ENCODE assay signal across 1 cellular context in genomic region chr7:45663167-45663921, GRCh38.
TF ChIP-seq lines count a peak whose summit lies in the region.

No MANE protein-coding gene starts in this region.

TF ChIP-seq in HepG2, 621 proteins besides CTCF, POLR2A, EP300 and RAD21 (continued from another document and continues in another):
- TF ChIP-seq ZNF512 (CRISPR knock-in tag; IDR thresholded peaks at IDR 0.05) (peak; percentile 91; the same call in 1 of the 2 replicates), TRIM24 (CRISPR knock-in tag; IDR thresholded peaks at IDR 0.05) (no peak), FOXC1 (CRISPR knock-in tag; IDR thresholded peaks at IDR 0.05; ENCODE audit: borderline replicate concordance) (no peak), MYC (CRISPR knock-in tag; IDR thresholded peaks at IDR 0.05; ENCODE audit: borderline replicate concordance) (no peak), ZNF331 (CRISPR knock-in tag; IDR thresholded peaks at IDR 0.05) (no peak), EZH2 (conservative IDR thresholded peaks at IDR 0.05; ENCODE audit: low read depth, low read length) (no peak), ZNF407 (CRISPR knock-in tag; IDR thresholded peaks at IDR 0.05; ENCODE audit: not compliant biosample characterization) (no peak), MLX (CRISPR knock-in tag; IDR thresholded peaks at IDR 0.05) (no peak), ZNF747 (CRISPR knock-in tag; IDR thresholded peaks at IDR 0.05; ENCODE audit: borderline replicate concordance) (no peak), ATM (IDR thresholded peaks at IDR 0.05; ENCODE audit: borderline replicate concordance) (no peak), ZMYM3 (CRISPR knock-in tag; IDR thresholded peaks at IDR 0.05) (no peak), ZNF678 (CRISPR knock-in tag; IDR thresholded peaks at IDR 0.05) (no peak), ZNF329 (CRISPR knock-in tag; IDR thresholded peaks at IDR 0.05; ENCODE audit: low read depth) (0 out of 2 replicates have a peak, but pooled peaks have one; percentile 29), ZBTB8A (CRISPR knock-in tag; IDR thresholded peaks at IDR 0.05; ENCODE audit: borderline replicate concordance, low read depth) (no peak), MED8 (CRISPR knock-in tag; IDR thresholded peaks at IDR 0.05; ENCODE audit: insufficient replicate concordance) (no peak), GTF3A (CRISPR knock-in tag; conservative IDR thresholded peaks at IDR 0.05) (no peak), STAT6 (CRISPR knock-in tag; IDR thresholded peaks at IDR 0.05; ENCODE audit: borderline replicate concordance) (no peak)
- TF ChIP-seq, protein P1, sequence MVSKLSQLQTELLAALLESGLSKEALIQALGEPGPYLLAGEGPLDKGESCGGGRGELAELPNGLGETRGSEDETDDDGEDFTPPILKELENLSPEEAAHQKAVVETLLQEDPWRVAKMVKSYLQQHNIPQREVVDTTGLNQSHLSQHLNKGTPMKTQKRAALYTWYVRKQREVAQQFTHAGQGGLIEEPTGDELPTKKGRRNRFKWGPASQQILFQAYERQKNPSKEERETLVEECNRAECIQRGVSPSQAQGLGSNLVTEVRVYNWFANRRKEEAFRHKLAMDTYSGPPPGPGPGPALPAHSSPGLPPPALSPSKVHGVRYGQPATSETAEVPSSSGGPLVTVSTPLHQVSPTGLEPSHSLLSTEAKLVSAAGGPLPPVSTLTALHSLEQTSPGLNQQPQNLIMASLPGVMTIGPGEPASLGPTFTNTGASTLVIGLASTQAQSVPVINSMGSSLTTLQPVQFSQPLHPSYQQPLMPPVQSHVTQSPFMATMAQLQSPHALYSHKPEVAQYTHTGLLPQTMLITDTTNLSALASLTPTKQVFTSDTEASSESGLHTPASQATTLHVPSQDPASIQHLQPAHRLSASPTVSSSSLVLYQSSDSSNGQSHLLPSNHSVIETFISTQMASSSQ (IDR thresholded peaks at IDR 0.05; ENCODE audit: low read depth): no peak
- TF ChIP-seq, protein P1 (CRISPR knock-in tag; IDR thresholded peaks at IDR 0.05; ENCODE audit: borderline replicate concordance): no peak
- TF ChIP-seq, protein P2, sequence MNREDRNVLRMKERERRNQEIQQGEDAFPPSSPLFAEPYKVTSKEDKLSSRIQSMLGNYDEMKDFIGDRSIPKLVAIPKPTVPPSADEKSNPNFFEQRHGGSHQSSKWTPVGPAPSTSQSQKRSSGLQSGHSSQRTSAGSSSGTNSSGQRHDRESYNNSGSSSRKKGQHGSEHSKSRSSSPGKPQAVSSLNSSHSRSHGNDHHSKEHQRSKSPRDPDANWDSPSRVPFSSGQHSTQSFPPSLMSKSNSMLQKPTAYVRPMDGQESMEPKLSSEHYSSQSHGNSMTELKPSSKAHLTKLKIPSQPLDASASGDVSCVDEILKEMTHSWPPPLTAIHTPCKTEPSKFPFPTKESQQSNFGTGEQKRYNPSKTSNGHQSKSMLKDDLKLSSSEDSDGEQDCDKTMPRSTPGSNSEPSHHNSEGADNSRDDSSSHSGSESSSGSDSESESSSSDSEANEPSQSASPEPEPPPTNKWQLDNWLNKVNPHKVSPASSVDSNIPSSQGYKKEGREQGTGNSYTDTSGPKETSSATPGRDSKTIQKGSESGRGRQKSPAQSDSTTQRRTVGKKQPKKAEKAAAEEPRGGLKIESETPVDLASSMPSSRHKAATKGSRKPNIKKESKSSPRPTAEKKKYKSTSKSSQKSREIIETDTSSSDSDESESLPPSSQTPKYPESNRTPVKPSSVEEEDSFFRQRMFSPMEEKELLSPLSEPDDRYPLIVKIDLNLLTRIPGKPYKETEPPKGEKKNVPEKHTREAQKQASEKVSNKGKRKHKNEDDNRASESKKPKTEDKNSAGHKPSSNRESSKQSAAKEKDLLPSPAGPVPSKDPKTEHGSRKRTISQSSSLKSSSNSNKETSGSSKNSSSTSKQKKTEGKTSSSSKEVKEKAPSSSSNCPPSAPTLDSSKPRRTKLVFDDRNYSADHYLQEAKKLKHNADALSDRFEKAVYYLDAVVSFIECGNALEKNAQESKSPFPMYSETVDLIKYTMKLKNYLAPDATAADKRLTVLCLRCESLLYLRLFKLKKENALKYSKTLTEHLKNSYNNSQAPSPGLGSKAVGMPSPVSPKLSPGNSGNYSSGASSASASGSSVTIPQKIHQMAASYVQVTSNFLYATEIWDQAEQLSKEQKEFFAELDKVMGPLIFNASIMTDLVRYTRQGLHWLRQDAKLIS (CRISPR knock-in tag; IDR thresholded peaks at IDR 0.05): no peak
- TF ChIP-seq, protein P3, sequence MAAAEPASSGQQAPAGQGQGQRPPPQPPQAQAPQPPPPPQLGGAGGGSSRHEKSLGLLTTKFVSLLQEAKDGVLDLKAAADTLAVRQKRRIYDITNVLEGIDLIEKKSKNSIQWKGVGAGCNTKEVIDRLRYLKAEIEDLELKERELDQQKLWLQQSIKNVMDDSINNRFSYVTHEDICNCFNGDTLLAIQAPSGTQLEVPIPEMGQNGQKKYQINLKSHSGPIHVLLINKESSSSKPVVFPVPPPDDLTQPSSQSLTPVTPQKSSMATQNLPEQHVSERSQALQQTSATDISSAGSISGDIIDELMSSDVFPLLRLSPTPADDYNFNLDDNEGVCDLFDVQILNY (CRISPR knock-in tag; conservative IDR thresholded peaks at IDR 0.05): no peak
- TF ChIP-seq, protein P4, sequence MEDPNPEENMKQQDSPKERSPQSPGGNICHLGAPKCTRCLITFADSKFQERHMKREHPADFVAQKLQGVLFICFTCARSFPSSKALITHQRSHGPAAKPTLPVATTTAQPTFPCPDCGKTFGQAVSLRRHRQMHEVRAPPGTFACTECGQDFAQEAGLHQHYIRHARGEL (CRISPR knock-in tag; IDR thresholded peaks at IDR 0.05): no peak
- TF ChIP-seq, protein P5, sequence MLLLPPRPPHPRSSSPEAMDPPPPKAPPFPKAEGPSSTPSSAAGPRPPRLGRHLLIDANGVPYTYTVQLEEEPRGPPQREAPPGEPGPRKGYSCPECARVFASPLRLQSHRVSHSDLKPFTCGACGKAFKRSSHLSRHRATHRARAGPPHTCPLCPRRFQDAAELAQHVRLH (CRISPR knock-in tag; IDR thresholded peaks at IDR 0.05; ENCODE audit: borderline replicate concordance, low read depth): 0 out of 2 replicates have a peak, but pooled peaks have one; percentile 26
- TF ChIP-seq, protein P6, sequence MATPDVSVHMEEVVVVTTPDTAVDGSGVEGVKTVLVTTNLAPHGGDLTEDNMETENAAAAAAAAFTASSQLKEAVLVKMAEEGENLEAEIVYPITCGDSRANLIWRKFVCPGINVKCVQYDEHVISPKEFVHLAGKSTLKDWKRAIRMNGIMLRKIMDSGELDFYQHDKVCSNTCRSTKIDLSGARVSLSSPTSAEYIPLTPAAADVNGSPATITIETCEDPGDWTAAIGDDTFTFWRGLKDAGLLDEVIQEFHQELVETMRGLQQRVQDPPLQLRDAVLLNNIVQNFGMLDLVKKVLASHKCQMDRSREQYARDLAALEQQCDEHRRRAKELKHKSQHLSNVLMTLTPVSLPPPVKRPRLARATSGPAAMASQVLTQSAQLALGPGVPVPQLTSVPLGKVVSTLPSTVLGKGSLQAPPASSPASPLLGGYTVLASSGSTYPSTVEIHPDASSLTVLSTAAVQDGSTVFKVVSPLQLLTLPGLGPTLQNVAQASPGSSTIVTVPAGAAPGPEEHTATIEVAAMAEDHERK (CRISPR knock-in tag; IDR thresholded peaks at IDR 0.05; ENCODE audit: low read depth): no peak
- TF ChIP-seq, protein P7, sequence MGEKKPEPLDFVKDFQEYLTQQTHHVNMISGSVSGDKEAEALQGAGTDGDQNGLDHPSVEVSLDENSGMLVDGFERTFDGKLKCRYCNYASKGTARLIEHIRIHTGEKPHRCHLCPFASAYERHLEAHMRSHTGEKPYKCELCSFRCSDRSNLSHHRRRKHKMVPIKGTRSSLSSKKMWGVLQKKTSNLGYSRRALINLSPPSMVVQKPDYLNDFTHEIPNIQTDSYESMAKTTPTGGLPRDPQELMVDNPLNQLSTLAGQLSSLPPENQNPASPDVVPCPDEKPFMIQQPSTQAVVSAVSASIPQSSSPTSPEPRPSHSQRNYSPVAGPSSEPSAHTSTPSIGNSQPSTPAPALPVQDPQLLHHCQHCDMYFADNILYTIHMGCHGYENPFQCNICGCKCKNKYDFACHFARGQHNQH (CRISPR knock-in tag; IDR thresholded peaks at IDR 0.05): no peak
